Comparison of ENCODE assay signal across 8 cellular contexts in genomic region chrX:103586314-103586646, GRCh38. TPM values are rescaled to one million over a fixed set of nuclear protein-coding genes. Genes with fewer than 3 reads are reported as not detected.
A peak's percentile ranks its signal among the peaks of the same experiment; 100 is the strongest.
DNase-seq lines count a peak whose midpoint lies in the region; ATAC-seq and TF ChIP-seq lines count a peak whose summit lies in the region.

No MANE protein-coding gene starts in this region.

- no peaks in the 10 kb centered on the region for H3K27me3 ChIP-seq in neuronal stem cell (ENCODE audit: control insufficient read depth in 3 of 3, insufficient read depth in 3 of 3, low read depth in 1 of 3, low read length in 3 of 3)

- peak; percentile 3 for DNase-seq in stimulated activated CD4-positive, alpha-beta T cell treated with anti-CD3 and anti-CD28 coated beads, Interleukin-4, amount 100 ng/mL, for 24 hours
- no peak for DNase-seq in stimulated activated CD4-positive, alpha-beta T cell treated with anti-CD3 and anti-CD28 coated beads, Interleukin-12 subunit alpha, Interleukin-12 subunit beta, amount 100 ng/mL, for 4 hours
- peak; percentile 30 for DNase-seq in UCSD-AML1 (lab: John Stamatoyannopoulos, UW; ENCODE audit: unreplicated experiment)
- DNase-seq in fibroblast of mammary gland (ENCODE audit: low read depth) = no peak
- no peak for DNase-seq in neuronal stem cell (ENCODE audit: low spot score)
- no peak for DNase-seq in central memory CD4-positive, alpha-beta T cell
- DNase-seq in DMS79 treated with DMSO at 0.1 percent for 48 hours (lab: John Stamatoyannopoulos, UW) = no peak

- H2BK15ac ChIP-seq in neuronal stem cell (ENCODE audit: low read length) = no peak overlapping the region

- H3K4me1 ChIP-seq in neuronal stem cell (ENCODE audit: control insufficient read depth in 2 of 2, insufficient read depth in 1 of 2, low read depth in 1 of 2, low read length in 2 of 2) = no peaks in the 10 kb centered on the region

- no peak overlapping the region for H4K8ac ChIP-seq in neuronal stem cell (ENCODE audit: low read depth, low read length)

- H3K79me1 ChIP-seq in neuronal stem cell (ENCODE audit: low read depth, low read length) = peaks cover 3% of the 10 kb centered on the region

- H3K4me3 ChIP-seq in fibroblast of mammary gland (ENCODE audit: control insufficient read depth, low read depth, low read length) (peak overlapping the region; percentile 70), neuronal stem cell (ENCODE audit: low read length in 2 of 2) (peak overlapping the region; percentile 56 to 93)

- no peak for TF ChIP-seq CTCF in fibroblast of mammary gland (conservative IDR thresholded peaks at IDR 0.05; ENCODE audit: control insufficient read depth, insufficient read depth, low read depth, low read length)

- ATAC-seq in GM18867 (IDR thresholded peaks at IDR 0.05; ENCODE audit: unreplicated experiment) = no peak

- no peak overlapping the region for H2BK12ac ChIP-seq in neuronal stem cell (ENCODE audit: low read length)

- no CpG with 5 or more reads among the region's 5 CpGs for WGBS in neuronal stem cell (ENCODE audit: extremely low coverage in 2 of 2, insufficient read length in 2 of 2, insufficient replicate concordance in 1 of 2), 2 donors

- no peak overlapping the region for H3K9ac ChIP-seq in neuronal stem cell (ENCODE audit: low read depth, low read length, poor library complexity)

- peaks cover 0 to 25% of the 10 kb centered on the region in 2 donors for H3K36me3 ChIP-seq in neuronal stem cell (replicated peaks in 1 of 2; ENCODE audit: control insufficient read depth in 2 of 2, insufficient read depth in 2 of 2, low read length in 2 of 2)

- H3K14ac ChIP-seq in neuronal stem cell (ENCODE audit: low read length) = no peak overlapping the region

- H3K27ac ChIP-seq in neuronal stem cell (replicated peaks; ENCODE audit: low read length) = no peak overlapping the region

- H3K4ac ChIP-seq in neuronal stem cell (ENCODE audit: low read length) = no peak overlapping the region

- H3K18ac ChIP-seq in neuronal stem cell (ENCODE audit: low read length) = no peak overlapping the region

- H3K9me3 ChIP-seq in neuronal stem cell (replicated peaks in 1 of 2; ENCODE audit: control insufficient read depth in 2 of 2, insufficient read depth in 1 of 2, low read depth in 1 of 2, low read length in 2 of 2) = no peaks in the 10 kb centered on the region

- no peak overlapping the region for H3K23ac ChIP-seq in neuronal stem cell (ENCODE audit: low read depth, low read length, poor library complexity)

- H2AFZ ChIP-seq in neuronal stem cell (ENCODE audit: low read length) = peak overlapping the region; percentile 89

- H4K91ac ChIP-seq in neuronal stem cell (ENCODE audit: low read depth, low read length, poor library complexity) = no peak overlapping the region

- H2BK5ac ChIP-seq in neuronal stem cell (ENCODE audit: low read length) = no peak overlapping the region

- H3K4me2 ChIP-seq in neuronal stem cell (ENCODE audit: insufficient read depth, low read length, poor library complexity, severe bottlenecking) = peak overlapping the region; percentile 54

- no peak overlapping the region for H2AK5ac ChIP-seq in neuronal stem cell (ENCODE audit: low read depth, low read length)

- no peak overlapping the region for H2BK120ac ChIP-seq in neuronal stem cell (ENCODE audit: low read depth, low read length)

RNA-seq across cellular contexts. Expression of gene TCEAL4, which starts 1.0 kb away (rescaled TPM):
- polyA plus RNA-seq in neuronal stem cell (2013, experiment 1 of 2) = 81.0 TPM
- 83.3 TPM for polyA plus RNA-seq in neuronal stem cell (2013, experiment 2 of 2)

RNA-seq across cellular contexts. Expression of gene TCEAL3, which starts 21.5 kb away (rescaled TPM):
- polyA plus RNA-seq in neuronal stem cell (2013, experiment 1 of 2) = 26.0 TPM
- polyA plus RNA-seq in neuronal stem cell (2013, experiment 2 of 2) = 25.9 TPM

RNA-seq across cellular contexts. Expression of gene TCEAL1, which starts 42.5 kb away (rescaled TPM):
- polyA plus RNA-seq in neuronal stem cell (2013, experiment 1 of 2) = 12.9 TPM
- 13.6 TPM for polyA plus RNA-seq in neuronal stem cell (2013, experiment 2 of 2)

Comparison
In these comparisons a context has a peak if more than half of its experiments do, and no peak if none do; other contexts are left out.
1. DNase-seq: peak in stimulated activated CD4-positive, alpha-beta T cell treated with anti-CD3 and anti-CD28 coated beads, Interleukin-4, amount 100 ng/mL, for 24 hours (single experiment) and UCSD-AML1 (single experiment); none in stimulated activated CD4-positive, alpha-beta T cell treated with anti-CD3 and anti-CD28 coated beads, Interleukin-12 subunit alpha, Interleukin-12 subunit beta, amount 100 ng/mL, for 4 hours (single experiment), fibroblast of mammary gland (single experiment), neuronal stem cell (single experiment), central memory CD4-positive, alpha-beta T cell (single experiment) and DMS79 treated with DMSO at 0.1 percent for 48 hours (single experiment).